ENCODE assay signal across 15 cellular contexts in genomic region chr7:38186593-38187314, GRCh38. TPM values are rescaled to one million over a fixed set of nuclear protein-coding genes. Genes with fewer than 3 reads are reported as not detected.
A peak's percentile ranks its signal among the peaks of the same experiment; 100 is the strongest.
DNase-seq lines count a peak whose midpoint lies in the region; ATAC-seq, FAIRE-seq and TF ChIP-seq lines count a peak whose summit lies in the region.
"Had no signal": no experiment of that assay in that cellular context is flagged by ENCODE, and none has a peak within 500 bp of the region (broad histone marks: within the 10 kb centered on the region; RNA-seq: fewer than 3 reads in every experiment).

No MANE protein-coding gene starts in this region.

- H3K4me1 ChIP-seq in trophoblast cell (ENCODE audit: control insufficient read depth in 1 of 2, insufficient read depth in 2 of 2, low read length in 2 of 2), result peaks cover 0 to 4% of the 10 kb centered on the region in 2 experiments

- no peak overlapping the region for H2AK5ac ChIP-seq in trophoblast cell (ENCODE audit: low read length)

- H3K27me3 ChIP-seq in trophoblast cell (ENCODE audit: insufficient read depth, low read length), result no peaks in the 10 kb centered on the region
- H3K27me3 ChIP-seq: heart right ventricle had no signal

- no peak for TF ChIP-seq POLR2A in GM12891 (IDR thresholded peaks at IDR 0.05; ENCODE audit: low read depth, low read length)

- H3K27ac ChIP-seq in trophoblast cell (ENCODE audit: low read depth, low read length), result no peak overlapping the region
- H3K27ac ChIP-seq: coronary artery had no signal

- no peak overlapping the region for H2BK12ac ChIP-seq in trophoblast cell (ENCODE audit: low read length)

- H3K14ac ChIP-seq in trophoblast cell (ENCODE audit: low read length), result no peak overlapping the region

- no peak overlapping the region for H3K4me3 ChIP-seq in epithelial cell of proximal tubule (ENCODE audit: low read depth, low read length)
- H3K4me3 ChIP-seq in trophoblast cell (ENCODE audit: low read depth, low read length), result no peak overlapping the region
- H3K4me3 ChIP-seq: coronary artery, heart right ventricle had no signal

- H4K12ac ChIP-seq in trophoblast cell (ENCODE audit: low read depth, low read length), result no peak overlapping the region

- DNase-seq in GM12891 (ENCODE audit: insufficient read length, low spot score) (no peak), NCI-H526 treated with DMSO at 0.1 percent for 48 hours (lab: John Stamatoyannopoulos, UW) (peak; percentile 57), epithelial cell of proximal tubule (ENCODE audit: low read depth) (peak; percentile 81), trophoblast cell (peak in 1 of 2 donors; percentile 24)
- no peak for DNase-seq in activated CD4-positive, CD25-positive, alpha-beta regulatory T cell (lab: John Stamatoyannopoulos, UW)
- DNase-seq: activated CD4-positive, alpha-beta T cell treated with anti-CD3 and anti-CD28 coated beads for 36 hours; activated effector memory CD4-positive, alpha-beta T cell treated with anti-CD3 and anti-CD28 coated beads, Interleukin-2, amount 50 U/mL, for 16 hours; Calu3; heart right ventricle; retina had no signal

- H2BK120ac ChIP-seq in trophoblast cell (ENCODE audit: insufficient read depth, low read length, poor library complexity), result no peak overlapping the region

- ATAC-seq in HG03565 (IDR thresholded peaks at IDR 0.05; ENCODE audit: unreplicated experiment) (no peak), HG03354 (IDR thresholded peaks at IDR 0.05; ENCODE audit: poor library complexity, severe bottlenecking, unreplicated experiment) (no peak), GM21360 (IDR thresholded peaks at IDR 0.05; ENCODE audit: unreplicated experiment) (no peak)
- ATAC-seq: activated CD4-positive, alpha-beta T cell treated with anti-CD3 and anti-CD28 coated beads for 36 hours; Right ventricle myocardium inferior had no signal

- peaks cover 5% of the 10 kb centered on the region for H3K79me2 ChIP-seq in trophoblast cell (ENCODE audit: control insufficient read depth, insufficient read depth, low read length, poor library complexity)

- H3K4me2 ChIP-seq in trophoblast cell (ENCODE audit: low read length), result no peak overlapping the region

- peak overlapping the region; percentile 75 for H3K4ac ChIP-seq in trophoblast cell (ENCODE audit: low read depth, low read length)

- no peak overlapping the region for H3K23ac ChIP-seq in trophoblast cell (ENCODE audit: low read length)

- no peaks in the 10 kb centered on the region for H3K9me3 ChIP-seq in trophoblast cell (ENCODE audit: insufficient read depth, low read depth, low read length)

- no peak overlapping the region for H2AFZ ChIP-seq in trophoblast cell (ENCODE audit: insufficient read depth, low read length, poor library complexity)

- no CpG with 5 or more reads among the region's 4 CpGs for WGBS in trophoblast cell (ENCODE audit: extremely low coverage, insufficient coverage, insufficient read length)

- peak; percentile 87 for FAIRE-seq in GM12891 (lab: Jason Lieb, UNC)

- peak overlapping the region; percentile 68 for H3K9ac ChIP-seq in trophoblast cell (ENCODE audit: low read length)

- no peak overlapping the region for H4K91ac ChIP-seq in trophoblast cell (ENCODE audit: low read depth, low read length)

- no peaks in the 10 kb centered on the region for H3K79me1 ChIP-seq in trophoblast cell (ENCODE audit: low read length)

- H4K8ac ChIP-seq in trophoblast cell (ENCODE audit: low read depth, low read length), result no peak overlapping the region

- no peak for TF ChIP-seq CTCF in epithelial cell of proximal tubule (conservative IDR thresholded peaks at IDR 0.05; ENCODE audit: low read depth, low read length)

- no peak overlapping the region for H3K18ac ChIP-seq in trophoblast cell (ENCODE audit: low read length)

- peak overlapping the region; percentile 21 for H2BK5ac ChIP-seq in trophoblast cell (ENCODE audit: low read depth, low read length, poor library complexity)

- peaks cover 2 to 3% of the 10 kb centered on the region in 2 experiments for H3K36me3 ChIP-seq in trophoblast cell (ENCODE audit: control insufficient read depth in 1 of 2, insufficient read depth in 2 of 2, low read length in 2 of 2)

TF ChIP-seq in GM12891, 5 proteins besides CTCF, POLR2A, EP300 and RAD21:
- peak; percentile 82 for TF ChIP-seq SPI1 (IDR thresholded peaks at IDR 0.05; ENCODE audit: low read depth, low read length)
- no peak for TF ChIP-seq POLR2AphosphoS5 (IDR thresholded peaks at IDR 0.05; ENCODE audit: low read depth, low read length)
- TF ChIP-seq POU2F2 (IDR thresholded peaks at IDR 0.05; ENCODE audit: low read depth, low read length), result no peak

RNA-seq across cellular contexts. Expression of gene STARD3NL, which starts 8.7 kb away (rescaled TPM):
- polyA plus RNA-seq in GM12891 (2012; ENCODE audit: low read depth, missing spikeins), result 50.1 TPM
- 51.8 and 79.4 TPM in 2 replicates for total RNA-seq in epithelial cell of proximal tubule
- 35.8 and 36.0 TPM in 2 replicates for polyA plus RNA-seq in trophoblast cell (2013)

Comparison
In these comparisons a context has a peak if more than half of its experiments do, and no peak if none do; other contexts are left out.
1. DNase-seq: peak in NCI-H526 treated with DMSO at 0.1 percent for 48 hours (single experiment) and epithelial cell of proximal tubule (single experiment); none in GM12891 (single experiment) and activated CD4-positive, CD25-positive, alpha-beta regulatory T cell (0 of 4).